19 cellular contexts compared by ENCODE assay signal in genomic region chr9:34550016-34550680, GRCh38. TPM values are rescaled to one million over a fixed set of nuclear protein-coding genes. Genes with fewer than 3 reads are reported as not detected.
DNase-seq lines count a peak whose midpoint lies in the region; ATAC-seq and TF ChIP-seq lines count a peak whose summit lies in the region.
"Had no signal": no experiment of that assay in that cellular context is flagged by ENCODE, and none has a peak within 500 bp of the region (broad histone marks: within the 10 kb centered on the region; RNA-seq: fewer than 3 reads in every experiment).

No MANE protein-coding gene starts in this region.

- intact Hi-C loops in sigmoid colon (cut with DNase I) (no loop called here), right lobe of liver (cut with DNase I) (loop anchor here in 1 of 2 donors (5.0 kb wide), 1 partner anchor 37 kb away; the partner anchor contains the start of gene CNTFR)

- H3K27ac ChIP-seq in sigmoid colon (no peak overlapping the region), right lobe of liver (no peak overlapping the region)

- H3K36me3 ChIP-seq in sigmoid colon, result no peaks in the 10 kb centered on the region
- H3K36me3 ChIP-seq in right lobe of liver, result no peaks in the 10 kb centered on the region
- H3K36me3 ChIP-seq: HAP-1 had no signal

- H3K9me3 ChIP-seq in sigmoid colon (no peaks in the 10 kb centered on the region), right lobe of liver (no peaks in the 10 kb centered on the region)
- H3K9me3 ChIP-seq: HAP-1 had no signal

- H3K4me3 ChIP-seq in sigmoid colon (no peak overlapping the region), right lobe of liver (no peak overlapping the region), foreskin fibroblast (ENCODE audit: low read depth in 1 of 2, low read length in 2 of 2) (no peak overlapping the region)
- H3K4me3 ChIP-seq: HAP-1 had no signal

- H3K27me3 ChIP-seq in sigmoid colon (peaks cover 0 to 4% (median 0%) of the 10 kb centered on the region in 3 donors), right lobe of liver (no peaks in the 10 kb centered on the region)

- DNase-seq in activated CD8-positive, alpha-beta memory T cell treated with anti-CD3 and anti-CD28 coated beads, Interleukin-2, amount 50 U/mL, for 48 hours, result peak; percentile 48
- DNase-seq in activated CD8-positive, alpha-beta memory T cell treated with anti-CD3 and anti-CD28 coated beads for 24 hours, result no peak
- DNase-seq in ecto neural progenitor cell (ENCODE audit: low spot score) (peak; percentile 39), sigmoid colon (peak; percentile 58), right lobe of liver (no peak), foreskin fibroblast (no peak)
- DNase-seq: 8988T; CD8-positive, alpha-beta T cell; NCI-H1105 treated with DMSO at 0.1 percent for 48 hours; NCI-H1694 treated with DMSO at 0.1 percent for 48 hours; NCI-H226; NCI-H69; NK-92 treated with Interleukin-12 subunit alpha and Interleukin-12 subunit beta, amount 100 ng/mL, for 24 hours had no signal

- WGBS in sigmoid colon, 2 donors, result 80 to 85% methylated on average over 12 of the region's 12 CpGs
- no CpG with 5 or more reads among the region's 12 CpGs for WGBS in right lobe of liver (ENCODE audit: insufficient coverage, low coverage, low lambda C conversion rate, missing lambda C conversion rate)

- TF ChIP-seq EP300 in Ishikawa (IDR thresholded peaks at IDR 0.05; ENCODE audit: borderline replicate concordance), result no peak
- no peak for TF ChIP-seq EP300 in sigmoid colon (IDR thresholded peaks at IDR 0.05)

- peaks cover 0 to 14% (median 6%) of the 10 kb centered on the region in 4 donors for H3K4me1 ChIP-seq in sigmoid colon
- peaks cover 0 to 6% (median 2%) of the 10 kb centered on the region in 4 donors for H3K4me1 ChIP-seq in right lobe of liver
- H3K4me1 ChIP-seq: HAP-1 had no signal

- ATAC-seq in right lobe of liver (no peak), GM21447 (IDR thresholded peaks at IDR 0.05; ENCODE audit: unreplicated experiment) (no peak)
- ATAC-seq: CD8-positive, alpha-beta T cell had no signal

- TF ChIP-seq CTCF in sigmoid colon (IDR thresholded peaks at IDR 0.05) (no peak), right lobe of liver (IDR thresholded peaks at IDR 0.05) (no peak), foreskin fibroblast (IDR thresholded peaks at IDR 0.05; ENCODE audit: low read depth, low read length) (no peak)

- TF ChIP-seq POLR2A in sigmoid colon (IDR thresholded peaks at IDR 0.05) (no peak), right lobe of liver (IDR thresholded peaks at IDR 0.05) (no peak)

- TF ChIP-seq RAD21 in Ishikawa (IDR thresholded peaks at IDR 0.05; ENCODE audit: low read depth), result no peak

TF ChIP-seq in Ishikawa, 13 proteins besides CTCF, POLR2A, EP300 and RAD21:
- TF ChIP-seq FOXM1 (IDR thresholded peaks at IDR 0.05; ENCODE audit: borderline replicate concordance, low read depth), result no peak
- TF ChIP-seq USF1 (IDR thresholded peaks at IDR 0.05), result peak; percentile 57
- no peak for TF ChIP-seq EGR1 (IDR thresholded peaks at IDR 0.05)
- TF ChIP-seq ZBTB7A (IDR thresholded peaks at IDR 0.05; ENCODE audit: low read depth), result no peak
- TF ChIP-seq, protein P1, sequence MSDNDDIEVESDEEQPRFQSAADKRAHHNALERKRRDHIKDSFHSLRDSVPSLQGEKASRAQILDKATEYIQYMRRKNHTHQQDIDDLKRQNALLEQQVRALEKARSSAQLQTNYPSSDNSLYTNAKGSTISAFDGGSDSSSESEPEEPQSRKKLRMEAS (IDR thresholded peaks at IDR 0.05), result no peak

RNA-seq across cellular contexts. Expression of gene ENHO, which starts 27.4 kb away (rescaled TPM):
- total RNA-seq in sigmoid colon (1 to 10 TPM in 1 of 4 donors, not detected in 3; 2.5 TPM), right lobe of liver (1 to 10 TPM; 1.5 to 2.7 (median 2.1) TPM)
- polyA plus RNA-seq in sigmoid colon, result 1 to 10 TPM; 1.9 to 7.4 (median 6.0) TPM
- total RNA-seq: CD8-positive, alpha-beta T cell had no signal
- polyA plus RNA-seq: IgD-negative memory B cell had no signal

RNA-seq across cellular contexts. Expression of gene CNTFR, which starts 39.4 kb away (rescaled TPM):
- total RNA-seq in sigmoid colon (10 to 100 TPM in 1 of 4 donors, 1 to 10 TPM in 3; 3.0 to 12.9 (median 7.5) TPM), right lobe of liver (10 to 100 TPM in 1 of 6 experiments, 1 to 10 TPM in 4, under 1 TPM in 1; 0.71 to 12.5 (median 3.4) TPM)
- polyA plus RNA-seq in sigmoid colon, result 1 to 10 TPM; 1.6 to 4.6 (median 4.2) TPM
- total RNA-seq: CD8-positive, alpha-beta T cell; HT1080; LHCN-M2 had no signal
- polyA plus RNA-seq: IgD-negative memory B cell had no signal

Comparison
In these comparisons a context has a peak if more than half of its experiments do, and no peak if none do; other contexts are left out.
1. DNase-seq: peak in activated CD8-positive, alpha-beta memory T cell treated with anti-CD3 and anti-CD28 coated beads, Interleukin-2, amount 50 U/mL, for 48 hours (single experiment), ecto neural progenitor cell (single experiment) and sigmoid colon (single experiment); none in activated CD8-positive, alpha-beta memory T cell treated with anti-CD3 and anti-CD28 coated beads for 24 hours (single experiment), right lobe of liver (0 of 3) and foreskin fibroblast (0 of 2).